In genomic region chr20:20089939-20090338, GRCh38 we compare ENCODE assay signal across 33 cellular contexts. TPM values are rescaled to one million over a fixed set of nuclear protein-coding genes. Genes with fewer than 3 reads are reported as not detected.
"Had no signal": no experiment of that assay in that cellular context is flagged by ENCODE, and none has a peak within 500 bp of the region (broad histone marks: within the 10 kb centered on the region; RNA-seq: fewer than 3 reads in every experiment).

No MANE protein-coding gene starts in this region.

- H3K9me3 ChIP-seq: adrenal gland, body of pancreas had no signal

- H3K4me1 ChIP-seq: adrenal gland, body of pancreas had no signal

- H3K4me1 Mint-ChIP-seq: activated CD4-positive, alpha-beta T cell treated with anti-CD3 and anti-CD28 coated beads for 36 hours; activated CD4-positive, alpha-beta T cell treated with anti-CD3 and anti-CD28 coated beads, Interleukin-2, amount 10 ng/mL, durations not matched to agents 24 days and 14 days; activated CD8-positive, alpha-beta memory T cell treated with anti-CD3 and anti-CD28 coated beads, Interleukin-2, amount 10 ng/mL, durations not matched to agents 7 days and 5 days; activated naive CD4-positive, alpha-beta T cell treated with anti-CD3 and anti-CD28 coated beads, Interleukin-2, amount 50 U/mL, for 24 hours; activated naive CD8-positive, alpha-beta T cell treated with anti-CD3 and anti-CD28 coated beads for 36 hours; activated naive CD8-positive, alpha-beta T cell treated with anti-CD3 and anti-CD28 coated beads, Interleukin-2, amount 50 U/mL, for 24 hours; central memory CD8-positive, alpha-beta T cell had no signal

- H3K27me3 ChIP-seq: adrenal gland, body of pancreas, cardiac muscle cell, dorsolateral prefrontal cortex had no signal

- H3K9me3 Mint-ChIP-seq: activated CD4-positive, alpha-beta memory T cell treated with anti-CD3 and anti-CD28 coated beads for 36 hours; activated CD4-positive, alpha-beta T cell treated with anti-CD3 and anti-CD28 coated beads, Interleukin-2, amount 10 ng/mL, durations not matched to agents 24 days and 14 days; activated naive CD4-positive, alpha-beta T cell treated with anti-CD3 and anti-CD28 coated beads for 36 hours; activated naive CD4-positive, alpha-beta T cell treated with anti-CD3 and anti-CD28 coated beads, Interleukin-2, amount 50 U/mL, for 24 hours; activated naive CD8-positive, alpha-beta T cell treated with anti-CD3 and anti-CD28 coated beads for 36 hours; activated naive CD8-positive, alpha-beta T cell treated with anti-CD3 and anti-CD28 coated beads, Interleukin-2, amount 50 U/mL, for 24 hours; activated T-helper 1 cell treated with anti-CD3 and anti-CD28 coated beads, Interleukin-12 subunit alpha, Interleukin-12 subunit beta, Interleukin-2, Interleukin-4 antibody, amounts not matched to agents 30 ng/mL and 10 ng/mL and 1 ng/mL, durations not matched to agents 14 hours and 24 hours and 36 hours; activated T-helper 2 cell treated with anti-CD3 and anti-CD28 coated beads, Interferon-gamma antibody, Interleukin-2, Interleukin-4, amounts not matched to agents 10 μg/mL and 5 μg/mL and 100 μg/mL, durations not matched to agents 14 hours and 24 hours and 36 hours; central memory CD8-positive, alpha-beta T cell; dendritic cell treated with granulocyte-macrophage colony-stimulating factor and Interleukin-4, amounts not matched to agents 40 ng/mL and 50 ng/mL, for 4 days; endodermal cell had no signal

- H3K4me3 ChIP-seq: adrenal gland, body of pancreas, cardiac muscle cell, coronary artery, dorsolateral prefrontal cortex had no signal

- H3K36me3 ChIP-seq: adrenal gland, cardiac muscle cell had no signal

- H3K36me3 Mint-ChIP-seq: activated CD4-positive, alpha-beta memory T cell treated with anti-CD3 and anti-CD28 coated beads for 36 hours; activated CD8-positive, alpha-beta memory T cell treated with anti-CD3 and anti-CD28 coated beads, Interleukin-2, amount 10 ng/mL, durations not matched to agents 7 days and 5 days; activated naive CD4-positive, alpha-beta T cell treated with anti-CD3 and anti-CD28 coated beads, Interleukin-2, amount 50 U/mL, for 24 hours; activated naive CD8-positive, alpha-beta T cell treated with anti-CD3 and anti-CD28 coated beads for 36 hours had no signal

- H3K27ac Mint-ChIP-seq: activated CD4-positive, alpha-beta memory T cell treated with anti-CD3 and anti-CD28 coated beads for 36 hours; activated CD4-positive, alpha-beta T cell treated with anti-CD3 and anti-CD28 coated beads for 36 hours; activated CD4-positive, alpha-beta T cell treated with anti-CD3 and anti-CD28 coated beads, Interleukin-2, amount 10 ng/mL, durations not matched to agents 24 days and 14 days; activated CD8-positive, alpha-beta memory T cell treated with anti-CD3 and anti-CD28 coated beads, Interleukin-2, amount 10 ng/mL, durations not matched to agents 7 days and 5 days; activated CD8-positive, alpha-beta T cell treated with anti-CD3 and anti-CD28 coated beads, Interleukin-2, amount 10 ng/mL, durations not matched to agents 7 days and 5 days; activated naive CD4-positive, alpha-beta T cell treated with anti-CD3 and anti-CD28 coated beads for 36 hours; activated naive CD4-positive, alpha-beta T cell treated with anti-CD3 and anti-CD28 coated beads, Interleukin-2, amount 50 U/mL, for 24 hours; activated naive CD8-positive, alpha-beta T cell treated with anti-CD3 and anti-CD28 coated beads for 36 hours; activated naive CD8-positive, alpha-beta T cell treated with anti-CD3 and anti-CD28 coated beads, Interleukin-2, amount 50 U/mL, for 24 hours; activated T-helper 1 cell treated with anti-CD3 and anti-CD28 coated beads, Interleukin-12 subunit alpha, Interleukin-12 subunit beta, Interleukin-2, Interleukin-4 antibody, amounts not matched to agents 30 ng/mL and 10 ng/mL and 1 ng/mL, durations not matched to agents 14 hours and 24 hours and 36 hours; activated T-helper 2 cell treated with anti-CD3 and anti-CD28 coated beads, Interferon-gamma antibody, Interleukin-2, Interleukin-4, amounts not matched to agents 10 μg/mL and 5 μg/mL and 100 μg/mL, durations not matched to agents 14 hours and 24 hours and 36 hours; dendritic cell treated with granulocyte-macrophage colony-stimulating factor and Interleukin-4, amounts not matched to agents 40 ng/mL and 50 ng/mL, for 4 days; endodermal cell had no signal

- DNase-seq: activated CD4-positive, alpha-beta memory T cell treated with anti-CD3 and anti-CD28 coated beads for 36 hours; activated CD4-positive, alpha-beta T cell treated with anti-CD3 and anti-CD28 coated beads for 36 hours; activated CD4-positive, alpha-beta T cell treated with anti-CD3 and anti-CD28 coated beads, Interleukin-2, amount 10 ng/mL, durations not matched to agents 24 days and 14 days; activated CD4-positive, CD25-positive, alpha-beta regulatory T cell; activated CD4-positive, CD25-positive, alpha-beta regulatory T cell treated with anti-CD3 and anti-CD28 coated beads, Interleukin-2, amount 50 U/mL, for 72 hours; activated CD8-positive, alpha-beta memory T cell treated with anti-CD3 and anti-CD28 coated beads, Interleukin-2, amount 10 ng/mL, durations not matched to agents 7 days and 5 days; activated CD8-positive, alpha-beta memory T cell treated with anti-CD3 and anti-CD28 coated beads, Interleukin-2, amount 50 U/mL, for 4 hours; activated CD8-positive, alpha-beta T cell treated with anti-CD3 and anti-CD28 coated beads, Interleukin-2, amount 10 ng/mL, durations not matched to agents 7 days and 5 days; activated effector memory CD4-positive, alpha-beta T cell treated with anti-CD3 and anti-CD28 coated beads, Interleukin-2, amount 50 U/mL, for 16 hours; activated naive CD4-positive, alpha-beta T cell treated with anti-CD3 and anti-CD28 coated beads for 36 hours; activated naive CD8-positive, alpha-beta T cell treated with anti-CD3 and anti-CD28 coated beads for 36 hours; activated naive CD8-positive, alpha-beta T cell treated with anti-CD3 and anti-CD28 coated beads, Interleukin-2, amount 50 U/mL, for 24 hours; activated T-cell treated with anti-CD3 and anti-CD28 coated beads, Interleukin-2, amount 50 U/mL, for 1 hour; activated T-cell treated with anti-CD3 and anti-CD28 coated beads, Interleukin-2, amount 50 U/mL, for 48 hours; adrenal gland; amygdala; aorta; body of pancreas; dorsolateral prefrontal cortex; effector memory CD4-positive, alpha-beta T cell; endodermal cell; foreskin fibroblast; T-helper 2 cell had no signal

- ATAC-seq: activated CD4-positive, alpha-beta T cell treated with anti-CD3 and anti-CD28 coated beads for 36 hours; activated CD8-positive, alpha-beta memory T cell treated with anti-CD3 and anti-CD28 coated beads, Interleukin-2, amount 10 ng/mL, durations not matched to agents 7 days and 5 days; activated CD8-positive, alpha-beta T cell treated with anti-CD3 and anti-CD28 coated beads, Interleukin-2, amount 10 ng/mL, durations not matched to agents 7 days and 5 days; activated naive CD8-positive, alpha-beta T cell treated with anti-CD3 and anti-CD28 coated beads, Interleukin-2, amount 50 U/mL, for 24 hours; body of pancreas; esophagus mucosa had no signal

- H3K27ac ChIP-seq: adrenal gland, body of pancreas, cardiac muscle cell, coronary artery, dorsolateral prefrontal cortex had no signal

- H3K4me3 Mint-ChIP-seq: activated CD4-positive, alpha-beta memory T cell treated with anti-CD3 and anti-CD28 coated beads for 36 hours; activated CD4-positive, alpha-beta T cell treated with anti-CD3 and anti-CD28 coated beads for 36 hours; activated CD4-positive, alpha-beta T cell treated with anti-CD3 and anti-CD28 coated beads, Interleukin-2, amount 10 ng/mL, durations not matched to agents 24 days and 14 days; activated CD8-positive, alpha-beta memory T cell treated with anti-CD3 and anti-CD28 coated beads, Interleukin-2, amount 10 ng/mL, durations not matched to agents 7 days and 5 days; activated CD8-positive, alpha-beta T cell treated with anti-CD3 and anti-CD28 coated beads, Interleukin-2, amount 10 ng/mL, durations not matched to agents 7 days and 5 days; activated naive CD4-positive, alpha-beta T cell treated with anti-CD3 and anti-CD28 coated beads for 36 hours; activated naive CD4-positive, alpha-beta T cell treated with anti-CD3 and anti-CD28 coated beads, Interleukin-2, amount 50 U/mL, for 24 hours; activated naive CD8-positive, alpha-beta T cell treated with anti-CD3 and anti-CD28 coated beads for 36 hours; activated naive CD8-positive, alpha-beta T cell treated with anti-CD3 and anti-CD28 coated beads, Interleukin-2, amount 50 U/mL, for 24 hours; activated T-helper 1 cell treated with anti-CD3 and anti-CD28 coated beads, Interleukin-12 subunit alpha, Interleukin-12 subunit beta, Interleukin-2, Interleukin-4 antibody, amounts not matched to agents 30 ng/mL and 10 ng/mL and 1 ng/mL, durations not matched to agents 14 hours and 24 hours and 36 hours; central memory CD8-positive, alpha-beta T cell; dendritic cell treated with granulocyte-macrophage colony-stimulating factor and Interleukin-4, amounts not matched to agents 40 ng/mL and 50 ng/mL, for 4 days; endodermal cell had no signal

RNA-seq across cellular contexts. Expression of gene CFAP61, which starts 37.6 kb away (rescaled TPM):
- total RNA-seq: activated CD4-positive, alpha-beta memory T cell treated with anti-CD3 and anti-CD28 coated beads for 36 hours; activated CD4-positive, alpha-beta T cell treated with anti-CD3 and anti-CD28 coated beads, Interleukin-2, amount 10 ng/mL, durations not matched to agents 24 days and 14 days; activated CD8-positive, alpha-beta memory T cell treated with anti-CD3 and anti-CD28 coated beads, Interleukin-2, amount 10 ng/mL, durations not matched to agents 7 days and 5 days; activated CD8-positive, alpha-beta T cell treated with anti-CD3 and anti-CD28 coated beads, Interleukin-2, amount 10 ng/mL, durations not matched to agents 7 days and 5 days; activated naive CD4-positive, alpha-beta T cell treated with anti-CD3 and anti-CD28 coated beads for 36 hours; activated naive CD8-positive, alpha-beta T cell treated with anti-CD3 and anti-CD28 coated beads for 36 hours; activated T-helper 1 cell treated with anti-CD3 and anti-CD28 coated beads, Interleukin-12 subunit alpha, Interleukin-12 subunit beta, Interleukin-2, Interleukin-4 antibody, amounts not matched to agents 30 ng/mL and 10 ng/mL and 1 ng/mL, durations not matched to agents 14 hours and 24 hours and 36 hours; activated T-helper 2 cell treated with anti-CD3 and anti-CD28 coated beads, Interferon-gamma antibody, Interleukin-2, Interleukin-4, amounts not matched to agents 10 μg/mL and 5 μg/mL and 100 μg/mL, durations not matched to agents 14 hours and 24 hours and 36 hours; cardiac muscle cell; epithelial cell of proximal tubule; esophagus mucosa; T-helper 1 cell treated with Interleukin-12 subunit alpha and Interleukin-12 subunit beta and Interleukin-4 antibody, amounts not matched to agents 30 ng/mL and 1 ng/mL, for 36 hours had no signal
